ENCODE assay signal across 1 cellular context in genomic region chr7:138913783-138914182, GRCh38.
TF ChIP-seq lines count a peak whose summit lies in the region.

No MANE protein-coding gene starts in this region.

TF ChIP-seq in K562, 482 proteins besides CTCF, POLR2A, EP300 and RAD21 (continued from another document):
- TF ChIP-seq THRB (CRISPR knock-in tag; conservative IDR thresholded peaks at IDR 0.05) (0 out of 2 replicates have a peak, but pooled peaks have one; percentile 9), TOE1 (IDR thresholded peaks at IDR 0.05; ENCODE audit: borderline replicate concordance) (no peak), TOE1 (CRISPR knock-in tag; IDR thresholded peaks at IDR 0.05; ENCODE audit: borderline replicate concordance, low read depth) (no peak), ZNF3 (CRISPR knock-in tag; IDR thresholded peaks at IDR 0.05) (no peak), ZNF512 (tag; IDR thresholded peaks at IDR 0.05) (peak; percentile 72), BCOR (IDR thresholded peaks at IDR 0.05) (no peak)
TF ChIP-seq in K562: peak in this region for 2.
